In genomic region chr2:204150695-204151240, GRCh38 we compare ENCODE assay signal across 18 cellular contexts.
"Had no signal": no experiment of that assay in that cellular context is flagged by ENCODE, and none has a peak within 500 bp of the region (broad histone marks: within the 10 kb centered on the region; RNA-seq: fewer than 3 reads in every experiment).

No MANE protein-coding gene starts in this region.

- H3K27ac Mint-ChIP-seq: activated CD4-positive, alpha-beta T cell treated with anti-CD3 and anti-CD28 coated beads, Interleukin-2, amount 10 ng/mL, durations not matched to agents 24 days and 14 days; activated CD8-positive, alpha-beta T cell treated with anti-CD3 and anti-CD28 coated beads for 36 hours; activated naive CD8-positive, alpha-beta T cell treated with anti-CD3 and anti-CD28 coated beads for 36 hours; activated T-helper 17 cell treated with anti-CD3 and anti-CD28 coated beads, Interleukin-2, amount 50 U/mL, for 72 hours; nephron progenitor cell; stimulated activated naive B cell treated with anti-CD40 and anti-IgM and Interleukin-4, amounts not matched to agents 10 μg/mL and 1 μg/mL and 100 μg/mL, for 72 hours had no signal

- H3K9me3 Mint-ChIP-seq: activated CD4-positive, alpha-beta T cell treated with anti-CD3 and anti-CD28 coated beads, Interleukin-2, amount 10 ng/mL, durations not matched to agents 24 days and 14 days; activated CD8-positive, alpha-beta T cell treated with anti-CD3 and anti-CD28 coated beads for 36 hours; activated naive CD8-positive, alpha-beta T cell treated with anti-CD3 and anti-CD28 coated beads for 36 hours; activated T-helper 17 cell treated with anti-CD3 and anti-CD28 coated beads, Interleukin-2, amount 50 U/mL, for 72 hours; stimulated activated naive B cell treated with anti-CD40 and anti-IgM and Interleukin-4, amounts not matched to agents 10 μg/mL and 1 μg/mL and 100 μg/mL, for 72 hours had no signal

- H3K36me3 ChIP-seq: esophagus squamous epithelium, tibial nerve had no signal

- ATAC-seq: activated CD8-positive, alpha-beta T cell treated with anti-CD3 and anti-CD28 coated beads for 36 hours; activated T-helper 17 cell treated with anti-CD3 and anti-CD28 coated beads, Interleukin-2, amount 50 U/mL, for 72 hours; left colon; stimulated activated naive B cell treated with anti-CD40 and anti-IgM and Interleukin-4, amounts not matched to agents 10 μg/mL and 1 μg/mL and 100 μg/mL, for 72 hours had no signal

- H3K27me3 ChIP-seq: esophagus squamous epithelium, tibial nerve had no signal

- H3K4me3 Mint-ChIP-seq: activated CD4-positive, alpha-beta T cell treated with anti-CD3 and anti-CD28 coated beads, Interleukin-2, amount 10 ng/mL, durations not matched to agents 24 days and 14 days; activated CD8-positive, alpha-beta T cell treated with anti-CD3 and anti-CD28 coated beads for 36 hours; activated naive CD8-positive, alpha-beta T cell treated with anti-CD3 and anti-CD28 coated beads for 36 hours; activated T-helper 17 cell treated with anti-CD3 and anti-CD28 coated beads, Interleukin-2, amount 50 U/mL, for 72 hours; nephron progenitor cell; stimulated activated naive B cell treated with anti-CD40 and anti-IgM and Interleukin-4, amounts not matched to agents 10 μg/mL and 1 μg/mL and 100 μg/mL, for 72 hours had no signal

- H3K27ac ChIP-seq: esophagus squamous epithelium, tibial nerve had no signal

- H3K4me3 ChIP-seq: esophagus squamous epithelium, tibial nerve had no signal

- FAIRE-seq: urothelium cell line had no signal

- H3K36me3 Mint-ChIP-seq: activated naive CD8-positive, alpha-beta T cell treated with anti-CD3 and anti-CD28 coated beads for 36 hours; stimulated activated naive B cell treated with anti-CD40 and anti-IgM and Interleukin-4, amounts not matched to agents 10 μg/mL and 1 μg/mL and 100 μg/mL, for 72 hours had no signal

- H3K9me3 ChIP-seq: esophagus squamous epithelium, tibial nerve had no signal

- DNase-seq: activated CD4-positive, alpha-beta T cell treated with anti-CD3 and anti-CD28 coated beads, Interleukin-2, amount 10 ng/mL, durations not matched to agents 24 days and 14 days; activated CD8-positive, alpha-beta T cell treated with anti-CD3 and anti-CD28 coated beads for 36 hours; activated naive CD4-positive, alpha-beta T cell; activated naive CD8-positive, alpha-beta T cell treated with anti-CD3 and anti-CD28 coated beads for 36 hours; activated T-cell treated with anti-CD3 and anti-CD28 coated beads, Interleukin-2, amount 50 U/mL, for 1 hour; amniotic stem cell; dermis blood vessel endothelial cell; effector memory CD4-positive, alpha-beta T cell; esophagus squamous epithelium; left colon; nephron progenitor cell; occipital lobe; stimulated activated naive B cell treated with anti-CD40 and anti-IgM and Interleukin-4, amounts not matched to agents 10 μg/mL and 1 μg/mL and 100 μg/mL, for 72 hours; substantia nigra; T-helper 9 cell had no signal
